13 cellular contexts compared by ENCODE assay signal in the genomic region with DNA sequence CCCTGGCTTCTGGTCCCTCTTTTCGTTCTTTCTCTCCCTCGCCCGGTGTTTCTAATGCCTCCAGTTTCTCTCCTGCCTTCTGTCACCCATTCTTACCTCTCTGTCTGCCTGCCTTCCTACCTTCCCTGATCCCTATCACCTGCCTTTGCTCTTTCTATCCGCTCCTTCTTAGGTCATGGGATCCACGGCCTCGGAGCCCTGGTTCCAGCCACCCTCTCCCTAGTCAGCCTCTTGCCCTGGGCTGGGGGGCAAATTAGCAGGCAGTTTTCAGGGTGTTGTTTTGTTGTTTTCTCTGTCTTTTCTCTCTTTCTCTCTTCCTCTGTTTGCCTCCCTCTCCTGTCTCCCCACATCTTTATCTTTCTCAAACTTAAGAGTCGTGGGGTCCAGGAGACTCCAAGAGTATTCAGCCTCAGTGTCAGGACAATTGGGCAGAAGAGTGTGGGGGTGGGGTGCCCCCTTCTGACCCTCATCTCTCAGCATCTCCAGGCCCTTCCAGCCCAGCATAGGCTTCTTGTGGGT. TPM values are rescaled to one million over a fixed set of nuclear protein-coding genes. Genes with fewer than 3 reads are reported as not detected.
DNase-seq lines count a peak whose midpoint lies in the region; ATAC-seq and TF ChIP-seq lines count a peak whose summit lies in the region.
"Had no signal": no experiment of that assay in that cellular context is flagged by ENCODE, and none has a peak within 500 bp of the region (broad histone marks: within the 10 kb centered on the region; RNA-seq: fewer than 3 reads in every experiment).

No MANE protein-coding gene starts in this region.

- peak overlapping the region in 1 of 8 donors; percentile 16 for H3K27ac Mint-ChIP-seq in CD8-positive, alpha-beta memory T cell
- H3K27ac Mint-ChIP-seq in central memory CD8-positive, alpha-beta T cell (ENCODE audit: low read depth) = no peak overlapping the region
- H3K27ac Mint-ChIP-seq in nephron = peak overlapping the region; percentile 60 to 91 (median 64)

- no peaks in the 10 kb centered on the region for H3K9me3 Mint-ChIP-seq in CD8-positive, alpha-beta memory T cell
- H3K9me3 Mint-ChIP-seq in central memory CD8-positive, alpha-beta T cell = no peaks in the 10 kb centered on the region
- no peaks in the 10 kb centered on the region for H3K9me3 Mint-ChIP-seq in nephron

- H3K27ac ChIP-seq in CD8-positive, alpha-beta memory T cell (ENCODE audit: low read depth, low read length) = no peak overlapping the region
- H3K27ac ChIP-seq in HEK293 (ENCODE audit: extremely low read depth, low read depth, low read length) = peak overlapping the region; percentile 66; the same call in 1 of the 2 replicates
- no peak overlapping the region for H3K27ac ChIP-seq in RWPE1

- H3K27me3 ChIP-seq in CD8-positive, alpha-beta memory T cell (ENCODE audit: insufficient read depth, low read length, poor library complexity, severe bottlenecking) = peaks cover 52% of the 10 kb centered on the region

- CTCF ChIA-PET in CD8-positive, alpha-beta memory T cell (lab: Charles Lee) = no interaction called here
- CTCF ChIA-PET in HEK293 (lab: Yijun Ruan, JAX) (interaction anchor here (0.7 to 4.2 kb wide), 5 partner anchors 18 to 184 kb away, joined by 3 to 144 read pairs (median 36); no protein-coding TSS in a partner anchor), RWPE1 (lab: Yijun Ruan, JAX) (interaction anchor here (0.7 to 3.7 kb wide), 3 partner anchors 18 to 184 kb away, joined by 4 to 77 read pairs (median 8); no protein-coding TSS in a partner anchor)

- POLR2A ChIA-PET in CD8-positive, alpha-beta memory T cell (lab: Charles Lee) = no interaction called here
- POLR2A ChIA-PET in HEK293 (lab: Yijun Ruan, JAX) = no interaction called here
- POLR2A ChIA-PET in RWPE1 (lab: Yijun Ruan, JAX; ENCODE audit: low non-redundant PET) = no interaction called here

- TF ChIP-seq CTCF in HEK293 (tag by site-specific recombination; IDR thresholded peaks at IDR 0.05) = no peak
- no peak for TF ChIP-seq CTCF in nephron (IDR thresholded peaks at IDR 0.05; ENCODE audit: unreplicated experiment in 3 of 3)
- TF ChIP-seq CTCF in RWPE1 (conservative IDR thresholded peaks at IDR 0.05; ENCODE audit: low read depth) = no peak

- H3K4me1 ChIP-seq in CD8-positive, alpha-beta memory T cell (ENCODE audit: insufficient read depth, low read length) = peaks cover 20% of the 10 kb centered on the region
- peaks cover 2% of the 10 kb centered on the region; the same call in 1 of the 2 replicates for H3K4me1 ChIP-seq in HEK293 (ENCODE audit: control insufficient read depth, insufficient read depth, low read length)

- no peaks in the 10 kb centered on the region for H3K36me3 Mint-ChIP-seq in CD8-positive, alpha-beta memory T cell
- peaks cover 4% of the 10 kb centered on the region for H3K36me3 Mint-ChIP-seq in central memory CD8-positive, alpha-beta T cell (ENCODE audit: insufficient read depth)
- peaks cover 16% of the 10 kb centered on the region for H3K36me3 Mint-ChIP-seq in nephron (ENCODE audit: low read depth)

- H3K9me3 ChIP-seq in CD8-positive, alpha-beta memory T cell (ENCODE audit: low read length) = no peaks in the 10 kb centered on the region
- no peaks in the 10 kb centered on the region for H3K9me3 ChIP-seq in HEK293 (ENCODE audit: control insufficient read depth, insufficient read depth, low read depth, low read length)

- peaks cover 31 to 61% (median 42%) of the 10 kb centered on the region in 3 donors for H3K4me1 Mint-ChIP-seq in CD8-positive, alpha-beta memory T cell
- peaks cover 26% of the 10 kb centered on the region for H3K4me1 Mint-ChIP-seq in central memory CD8-positive, alpha-beta T cell
- peaks cover 47% of the 10 kb centered on the region for H3K4me1 Mint-ChIP-seq in nephron

- no peaks in the 10 kb centered on the region for H3K36me3 ChIP-seq in CD8-positive, alpha-beta memory T cell (ENCODE audit: insufficient read depth, low read length)
- peaks cover 0 to 5% of the 10 kb centered on the region in 2 experiments; a peak in 1 of 3 replicates for H3K36me3 ChIP-seq in HEK293 (ENCODE audit: control insufficient read depth in 2 of 2, insufficient read depth in 1 of 2, low read length in 2 of 2)

- H3K27me3 Mint-ChIP-seq in CD8-positive, alpha-beta memory T cell = peaks cover 60 to 84% of the 10 kb centered on the region in 2 donors
- peaks cover 84% of the 10 kb centered on the region for H3K27me3 Mint-ChIP-seq in central memory CD8-positive, alpha-beta T cell
- peaks cover 97% of the 10 kb centered on the region for H3K27me3 Mint-ChIP-seq in nephron (ENCODE audit: low read depth)

- peak overlapping the region in 6 of 7 donors; percentile 51 to 83 (median 58) for H3K4me3 Mint-ChIP-seq in CD8-positive, alpha-beta memory T cell
- H3K4me3 Mint-ChIP-seq in central memory CD8-positive, alpha-beta T cell = peak overlapping the region; percentile 48
- H3K4me3 Mint-ChIP-seq in nephron = peak overlapping the region; percentile 88 to 92 (median 89)

- DNase-seq in CD8-positive, alpha-beta memory T cell = no peak
- DNase-seq in central memory CD8-positive, alpha-beta T cell (ENCODE audit: low spot score in 2 of 2) = no peak
- no peak for DNase-seq in islet precursor cell
- DNase-seq in RWPE1 (ENCODE audit: low spot score) = no peak
- DNase-seq: aorta; hypothalamus; NCI-H446; stimulated activated CD8-positive, alpha-beta memory T cell treated with anti-CD3 and anti-CD28 coated beads, Interleukin-4, amount 100 ng/mL, for 48 hours had no signal

- no peak for ATAC-seq in central memory CD8-positive, alpha-beta T cell (replicated peaks; ENCODE audit: extremely low read depth, poor library complexity, severe bottlenecking)
- ATAC-seq in GM18873 (IDR thresholded peaks at IDR 0.05; ENCODE audit: low FRiP score, unreplicated experiment) (no peak), GM18502 (IDR thresholded peaks at IDR 0.05; ENCODE audit: poor library complexity, unreplicated experiment) (no peak)
- ATAC-seq: activated CD4-positive, CD25-positive, alpha-beta regulatory T cell treated with anti-CD3 and anti-CD28 coated beads, Interleukin-2, amount 50 U/mL, for 24 hours had no signal

- H3K4me3 ChIP-seq in CD8-positive, alpha-beta memory T cell (ENCODE audit: low read length) = no peak overlapping the region
- peak overlapping the region; percentile 45 for H3K4me3 ChIP-seq in HEK293 (ENCODE audit: low read depth, low read length)

TF ChIP-seq in HEK293, 187 proteins besides CTCF, POLR2A, EP300 and RAD21:
- TF ChIP-seq ZNF660 (tag by site-specific recombination; IDR thresholded peaks at IDR 0.05) = no peak
- TF ChIP-seq ZNF155 (tag by site-specific recombination; IDR thresholded peaks at IDR 0.05) = no peak
- TF ChIP-seq ZFP3 (tag by site-specific recombination; IDR thresholded peaks at IDR 0.05; ENCODE audit: low read depth) = no peak
- no peak for TF ChIP-seq ZNF324 (tag by site-specific recombination; IDR thresholded peaks at IDR 0.05)
- TF ChIP-seq ZNF366 (tag by site-specific recombination; conservative IDR thresholded peaks at IDR 0.05) = peak; percentile 92
- peak; percentile 83 for TF ChIP-seq PRDM1 (tag by site-specific recombination; IDR thresholded peaks at IDR 0.05)
- 0 out of 2 replicates have a peak, but pooled peaks have one; percentile 11 for TF ChIP-seq ZNF335 (tag by site-specific recombination; conservative IDR thresholded peaks at IDR 0.05)
- no peak for TF ChIP-seq ZNF626 (tag by site-specific recombination; IDR thresholded peaks at IDR 0.05)
- no peak for TF ChIP-seq FEZF1 (tag by site-specific recombination; IDR thresholded peaks at IDR 0.05)
- TF ChIP-seq ZNF423 (tag by site-specific recombination; IDR thresholded peaks at IDR 0.05) = no peak
- TF ChIP-seq, protein P1, sequence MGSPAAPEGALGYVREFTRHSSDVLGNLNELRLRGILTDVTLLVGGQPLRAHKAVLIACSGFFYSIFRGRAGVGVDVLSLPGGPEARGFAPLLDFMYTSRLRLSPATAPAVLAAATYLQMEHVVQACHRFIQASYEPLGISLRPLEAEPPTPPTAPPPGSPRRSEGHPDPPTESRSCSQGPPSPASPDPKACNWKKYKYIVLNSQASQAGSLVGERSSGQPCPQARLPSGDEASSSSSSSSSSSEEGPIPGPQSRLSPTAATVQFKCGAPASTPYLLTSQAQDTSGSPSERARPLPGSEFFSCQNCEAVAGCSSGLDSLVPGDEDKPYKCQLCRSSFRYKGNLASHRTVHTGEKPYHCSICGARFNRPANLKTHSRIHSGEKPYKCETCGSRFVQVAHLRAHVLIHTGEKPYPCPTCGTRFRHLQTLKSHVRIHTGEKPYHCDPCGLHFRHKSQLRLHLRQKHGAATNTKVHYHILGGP (tag by site-specific recombination; IDR thresholded peaks at IDR 0.05) = no peak

RNA-seq across cellular contexts. Expression of a gene that starts 1.1 kb away (rescaled TPM):
- under 1 TPM in 1 of 2 experiments, not detected in 1; 0.04 TPM for total RNA-seq in CD8-positive, alpha-beta memory T cell
- not detected for polyA plus RNA-seq in CD8-positive, alpha-beta memory T cell
- total RNA-seq: aorta had no signal
- polyA plus RNA-seq: aorta had no signal
